In genomic region chr10:31604141-31604540, GRCh38 we compare ENCODE assay signal across 8 cellular contexts.
DNase-seq lines count a peak whose midpoint lies in the region; ATAC-seq and TF ChIP-seq lines count a peak whose summit lies in the region.

No MANE protein-coding gene starts in this region.

- no peak for DNase-seq in activated T-cell treated with anti-CD3 and anti-CD28 coated beads, Interleukin-2, amount 50 U/mL, for 4 hours
- DNase-seq in activated T-cell treated with anti-CD3 and anti-CD28 coated beads for 4 hours = no peak
- no peak for DNase-seq in activated CD8-positive, alpha-beta T cell treated with anti-CD3 and anti-CD28 coated beads for 36 hours
- peak; percentile 66 for DNase-seq in iris pigment epithelial cell (ENCODE audit: low read depth)
- DNase-seq in type B pancreatic cell (ENCODE audit: extremely low spot score, unreplicated experiment) = no peak
- DNase-seq in DMS114 treated with DMSO at 0.1 percent for 48 hours (lab: John Stamatoyannopoulos, UW; ENCODE audit: unreplicated experiment) = no peak

- H3K4me3 Mint-ChIP-seq in activated T-cell treated with anti-CD3 and anti-CD28 coated beads, Interleukin-2, amount 50 U/mL, for 4 hours = peak overlapping the region; percentile 80
- peak overlapping the region; percentile 75 for H3K4me3 Mint-ChIP-seq in activated CD8-positive, alpha-beta T cell treated with anti-CD3 and anti-CD28 coated beads for 36 hours
- H3K4me3 Mint-ChIP-seq in type B pancreatic cell = peak overlapping the region; percentile 91

- intact Hi-C loops in activated CD8-positive, alpha-beta T cell treated with anti-CD3 and anti-CD28 coated beads for 36 hours (cut with micrococcal nuclease) = no loop called here

- CTCF ChIA-PET in activated CD8-positive, alpha-beta T cell treated with anti-CD3 and anti-CD28 coated beads for 36 hours (lab: Charles Lee) = interaction anchor here (1.0 kb wide), 1 partner anchor 17 kb away, joined by 3 read pairs; no protein-coding TSS in a partner anchor

- POLR2A ChIA-PET in activated CD8-positive, alpha-beta T cell treated with anti-CD3 and anti-CD28 coated beads for 36 hours (lab: Charles Lee) = no interaction called here

- ATAC-seq in activated T-cell treated with anti-CD3 and anti-CD28 coated beads, Interleukin-2, amount 50 U/mL, for 4 hours = no peak
- no peak for ATAC-seq in activated CD8-positive, alpha-beta T cell treated with anti-CD3 and anti-CD28 coated beads for 36 hours
- ATAC-seq in GM18861 (IDR thresholded peaks at IDR 0.05; ENCODE audit: unreplicated experiment) (no peak), GM19452 (IDR thresholded peaks at IDR 0.05; ENCODE audit: unreplicated experiment) (no peak)

- no peaks in the 10 kb centered on the region for H3K36me3 Mint-ChIP-seq in activated T-cell treated with anti-CD3 and anti-CD28 coated beads, Interleukin-2, amount 50 U/mL, for 4 hours (ENCODE audit: insufficient read depth)
- no peaks in the 10 kb centered on the region for H3K36me3 Mint-ChIP-seq in activated CD8-positive, alpha-beta T cell treated with anti-CD3 and anti-CD28 coated beads for 36 hours (ENCODE audit: low read depth)
- H3K36me3 Mint-ChIP-seq in type B pancreatic cell = no peaks in the 10 kb centered on the region

- H3K9me3 Mint-ChIP-seq in activated T-cell treated with anti-CD3 and anti-CD28 coated beads, Interleukin-2, amount 50 U/mL, for 4 hours = no peaks in the 10 kb centered on the region
- H3K9me3 Mint-ChIP-seq in activated CD8-positive, alpha-beta T cell treated with anti-CD3 and anti-CD28 coated beads for 36 hours = no peaks in the 10 kb centered on the region
- H3K9me3 Mint-ChIP-seq in type B pancreatic cell = peaks cover 2% of the 10 kb centered on the region

- no peak overlapping the region for H3K27ac Mint-ChIP-seq in activated CD8-positive, alpha-beta T cell treated with anti-CD3 and anti-CD28 coated beads for 36 hours
- H3K27ac Mint-ChIP-seq in type B pancreatic cell = peak overlapping the region; percentile 79

- H3K27me3 Mint-ChIP-seq in activated T-cell treated with anti-CD3 and anti-CD28 coated beads, Interleukin-2, amount 50 U/mL, for 4 hours (ENCODE audit: low read depth) = peaks cover 5% of the 10 kb centered on the region
- H3K27me3 Mint-ChIP-seq in activated CD8-positive, alpha-beta T cell treated with anti-CD3 and anti-CD28 coated beads for 36 hours = no peaks in the 10 kb centered on the region
- H3K27me3 Mint-ChIP-seq in type B pancreatic cell = peaks cover 8% of the 10 kb centered on the region

- no peak for TF ChIP-seq CTCF in activated CD8-positive, alpha-beta T cell treated with anti-CD3 and anti-CD28 coated beads for 36 hours (IDR thresholded peaks at IDR 0.05)
- no peak for TF ChIP-seq CTCF in type B pancreatic cell (conservative IDR thresholded peaks at IDR 0.05)

- peaks cover 22% of the 10 kb centered on the region for H3K4me1 Mint-ChIP-seq in activated T-cell treated with anti-CD3 and anti-CD28 coated beads, Interleukin-2, amount 50 U/mL, for 4 hours (ENCODE audit: low read depth)
- peaks cover 21% of the 10 kb centered on the region for H3K4me1 Mint-ChIP-seq in activated CD8-positive, alpha-beta T cell treated with anti-CD3 and anti-CD28 coated beads for 36 hours (ENCODE audit: low read depth)
- H3K4me1 Mint-ChIP-seq in type B pancreatic cell (ENCODE audit: unreplicated experiment) = peaks cover 5% of the 10 kb centered on the region
